ENCODE assay signal across 18 cellular contexts in the genomic region with DNA sequence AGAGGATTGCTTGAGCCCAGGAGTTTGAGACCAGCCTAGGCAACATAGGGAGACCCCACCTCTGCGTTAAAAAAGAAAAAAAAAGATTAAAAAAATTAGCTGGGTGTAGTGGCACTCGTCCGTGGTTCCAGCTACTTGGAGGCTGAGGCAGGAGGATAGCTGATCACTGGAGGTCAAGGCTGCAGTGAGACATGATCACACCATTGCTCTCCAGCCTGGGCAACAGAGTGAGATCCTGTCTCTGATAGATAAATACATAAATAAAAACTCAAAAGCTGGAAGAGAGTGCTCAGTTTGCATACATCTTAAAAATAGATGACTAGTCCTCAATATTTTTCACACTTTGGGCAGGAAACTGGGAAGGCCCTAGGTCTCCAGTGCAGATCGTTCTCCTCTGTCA. TPM values are rescaled to one million over a fixed set of nuclear protein-coding genes. Genes with fewer than 3 reads are reported as not detected.
DNase-seq lines count a peak whose midpoint lies in the region; ATAC-seq, FAIRE-seq and TF ChIP-seq lines count a peak whose summit lies in the region.
"Had no signal": no experiment of that assay in that cellular context is flagged by ENCODE, and none has a peak within 500 bp of the region (broad histone marks: within the 10 kb centered on the region; RNA-seq: fewer than 3 reads in every experiment).

No MANE protein-coding gene starts in this region.

- no peak for DNase-seq in activated CD4-positive, alpha-beta T cell treated with anti-CD3 and anti-CD28 coated beads for 36 hours
- no peak for DNase-seq in activated CD4-positive, alpha-beta T cell treated with anti-CD3 and anti-CD28 coated beads for 4 hours
- no peak for DNase-seq in GM12878 (ENCODE audit: low read depth, low spot score)
- DNase-seq in GF-D8 (lab: John Stamatoyannopoulos, UW): no peak
- DNase-seq in NCI-H2107 (lab: John Stamatoyannopoulos, UW): no peak
- DNase-seq: activated T-cell treated with anti-CD3 and anti-CD28 coated beads for 4 hours, COR-L47, NCI-H187 treated with DMSO at 0.1 percent for 48 hours, NCI-H524 treated with DMSO at 0.1 percent for 48 hours, PC-9, substantia nigra, WERI-Rb-1 had no signal

- no peak for TF ChIP-seq EP300 in GM12878 (IDR thresholded peaks at IDR 0.05; ENCODE audit: borderline replicate concordance in 1 of 2, control insufficient read depth in 1 of 2, low read depth in 2 of 2, low read length in 2 of 2)

- no peak for TF ChIP-seq CTCF in OCI-LY1 (IDR thresholded peaks at IDR 0.05; ENCODE audit: low read length)
- TF ChIP-seq CTCF in GM12878 (IDR thresholded peaks at IDR 0.05 in 2 of 3, conservative IDR thresholded peaks at IDR 0.05 in 1 of 3; ENCODE audit: control insufficient read depth in 2 of 3, extremely low read depth in 1 of 3, insufficient read depth in 1 of 3, low read depth in 3 of 3, low read length in 3 of 3): no peak
- no peak for TF ChIP-seq CTCF in neutrophil (IDR thresholded peaks at IDR 0.05)

- intact Hi-C loops in activated CD4-positive, alpha-beta T cell treated with anti-CD3 and anti-CD28 coated beads for 36 hours (cut with DNase I, micrococcal nuclease): loop anchor here in 1 of 2 experiments (10.0 kb wide), 1 partner anchor 645 kb away; no protein-coding TSS in a partner anchor
- intact Hi-C loops in GM12878 (cut with micrococcal nuclease; ENCODE audit: unreplicated experiment): no loop called here

- H3K9me3 ChIP-seq in OCI-LY1 (ENCODE audit: low read length) (no peaks in the 10 kb centered on the region), GM12878 (replicated peaks; ENCODE audit: control insufficient read depth, insufficient read depth, low read length) (no peaks in the 10 kb centered on the region; the same call in 1 of the 3 replicates), neutrophil (no peaks in the 10 kb centered on the region)

- peaks cover 35% of the 10 kb centered on the region for H3K36me3 Mint-ChIP-seq in activated CD4-positive, alpha-beta T cell treated with anti-CD3 and anti-CD28 coated beads for 36 hours (ENCODE audit: low read depth)

- H3K4me3 ChIP-seq in OCI-LY1 (ENCODE audit: low read depth, low read length, poor library complexity, severe bottlenecking): no peak overlapping the region
- peak overlapping the region; percentile 59 for H3K4me3 ChIP-seq in GM12878
- no peak overlapping the region for H3K4me3 ChIP-seq in neutrophil (ENCODE audit: low read depth in 1 of 2, low read length in 1 of 2)
- H3K4me3 ChIP-seq: hepatocyte, PC-9 had no signal

- peaks cover 70% of the 10 kb centered on the region for H3K36me3 ChIP-seq in OCI-LY1 (ENCODE audit: insufficient read depth, low read length)
- H3K36me3 ChIP-seq in GM12878 (ENCODE audit: control insufficient read depth in 2 of 2, insufficient read depth in 2 of 2, low read length in 1 of 2): peaks cover 0 to 26% of the 10 kb centered on the region in 2 experiments; a peak in 2 of 4 replicates
- H3K36me3 ChIP-seq in neutrophil: peaks cover 5% of the 10 kb centered on the region
- H3K36me3 ChIP-seq: WERI-Rb-1 had no signal

- peaks cover 86% of the 10 kb centered on the region for H3K4me1 Mint-ChIP-seq in activated CD4-positive, alpha-beta T cell treated with anti-CD3 and anti-CD28 coated beads for 36 hours

- POLR2A ChIA-PET in activated CD4-positive, alpha-beta T cell treated with anti-CD3 and anti-CD28 coated beads for 36 hours (lab: Charles Lee): no interaction called here
- POLR2A ChIA-PET in GM12878 (lab: Charles Lee): interaction anchor here (0.7 to 18.7 kb wide), 7 partner anchors 26 to 53 kb away, joined by 3 to 322 read pairs (median 3); no protein-coding TSS in a partner anchor

- 59% methylated on average over 4 of the region's 4 CpGs for WGBS in GM12878 (ENCODE audit: insufficient coverage, insufficient replicate concordance, low lambda C conversion rate, missing lambda C conversion rate)

- TF ChIP-seq POLR2A in GM12878 (IDR thresholded peaks at IDR 0.05; ENCODE audit: low read depth, low read length): no peak

- no peaks in the 10 kb centered on the region for H4K20me1 ChIP-seq in OCI-LY1 (ENCODE audit: insufficient read depth, low read length)
- H4K20me1 ChIP-seq in GM12878 (ENCODE audit: control insufficient read depth, insufficient read depth): no peaks in the 10 kb centered on the region

- CTCF ChIA-PET in activated CD4-positive, alpha-beta T cell treated with anti-CD3 and anti-CD28 coated beads for 36 hours (lab: Charles Lee): interaction anchor here (0.8 to 1.9 kb wide), 5 partner anchors 9 to 87 kb away, joined by 3 to 5 read pairs (median 4); no protein-coding TSS in a partner anchor
- CTCF ChIA-PET in GM12878 (lab: Yijun Ruan, JAX): interaction anchor here (0.6 to 3.1 kb wide), 11 partner anchors 12 to 55 kb away, joined by 3 to 13 read pairs (median 4); a partner anchor contains a TSS

- peaks cover 92% of the 10 kb centered on the region for H3K4me1 ChIP-seq in OCI-LY1 (ENCODE audit: insufficient read depth, low read length, severe bottlenecking)
- peaks cover 73% of the 10 kb centered on the region for H3K4me1 ChIP-seq in GM12878 (ENCODE audit: control insufficient read depth, insufficient read depth, low read length)
- H3K4me1 ChIP-seq in neutrophil (ENCODE audit: control insufficient read depth in 1 of 2, insufficient read depth in 1 of 2, low read depth in 1 of 2, low read length in 1 of 2): peaks cover 63 to 68% of the 10 kb centered on the region in 2 experiments

- peaks cover 100% of the 10 kb centered on the region for H3K79me2 ChIP-seq in OCI-LY1 (ENCODE audit: insufficient read depth, low read length)
- H3K79me2 ChIP-seq in GM12878 (ENCODE audit: control insufficient read depth, insufficient read depth, low read length): peaks cover 99% of the 10 kb centered on the region

- SMC1A ChIA-PET in GM12878 (lab: Charles Lee; ENCODE audit: uncharacterized antibody, unreplicated experiment): interaction anchor here (0.9 to 12.9 kb wide), 13 partner anchors 11 to 123 kb away, joined by 3 to 177 read pairs (median 11); a partner anchor contains a TSS

- no peaks in the 10 kb centered on the region for H3K9me3 Mint-ChIP-seq in activated CD4-positive, alpha-beta T cell treated with anti-CD3 and anti-CD28 coated beads for 36 hours (ENCODE audit: low read depth)

- peak overlapping the region; percentile 22 for H3K4me3 Mint-ChIP-seq in activated CD4-positive, alpha-beta T cell treated with anti-CD3 and anti-CD28 coated beads for 36 hours

- no peak for FAIRE-seq in GM12878 (lab: Jason Lieb, UNC)
- FAIRE-seq: G401.6 had no signal

- peak overlapping the region; percentile 98 for H3K27ac Mint-ChIP-seq in activated CD4-positive, alpha-beta T cell treated with anti-CD3 and anti-CD28 coated beads for 36 hours

- BruUV-seq in GM12878 (replicated peaks; lab: Mats Ljungman, UMichigan): TSS peak; percentile 84

- H3K9ac ChIP-seq in OCI-LY1 (ENCODE audit: low read length) (no peak overlapping the region), GM12878 (ENCODE audit: control insufficient read depth, insufficient read depth, low read length) (peak overlapping the region; percentile 63; the same call in 1 of the 2 replicates)

- in situ Hi-C loops in GM12878 (cut with MboI): no loop called here

- H3K9me2 ChIP-seq in OCI-LY1 (ENCODE audit: low read depth, low read length): no peaks in the 10 kb centered on the region

- peak overlapping the region; percentile 53 for H3K4me2 ChIP-seq in OCI-LY1 (ENCODE audit: low read length)
- H3K4me2 ChIP-seq in GM12878 (ENCODE audit: control insufficient read depth, insufficient read depth): peak overlapping the region; percentile 95
- H3K4me2 ChIP-seq: hepatocyte, PC-9 had no signal

- ATAC-seq in activated CD4-positive, alpha-beta T cell treated with anti-CD3 and anti-CD28 coated beads for 36 hours: no peak
- ATAC-seq in GM12878 (no peak), HG03460 (IDR thresholded peaks at IDR 0.05; ENCODE audit: unreplicated experiment) (no peak)
- ATAC-seq: SK-N-SH treated with all-trans-retinoic acid at 6 μM for 48 hours had no signal

- no peak for TF ChIP-seq RAD21 in GM12878 (IDR thresholded peaks at IDR 0.05; ENCODE audit: insufficient read depth, low read depth, low read length)

- no peak overlapping the region for H2AFZ ChIP-seq in OCI-LY1 (ENCODE audit: low read length)
- no peak overlapping the region for H2AFZ ChIP-seq in GM12878 (ENCODE audit: control insufficient read depth, low read depth, low read length)
- H2AFZ ChIP-seq: hepatocyte, PC-9 had no signal

- H3K27ac ChIP-seq in OCI-LY1 (ENCODE audit: low read depth, low read length, poor library complexity, severe bottlenecking) (peak overlapping the region; percentile 77), GM12878 (ENCODE audit: control insufficient read depth, insufficient read depth) (peak overlapping the region; percentile 96), neutrophil (peak overlapping the region; percentile 82)
- H3K27ac ChIP-seq: hepatocyte, PC-9, WERI-Rb-1 had no signal

- RAD21 ChIA-PET in GM12878 (lab: Charles Lee; ENCODE audit: unreplicated experiment): interaction anchor here (0.6 to 10.7 kb wide), 10 partner anchors 22 to 88 kb away, joined by 3 to 197 read pairs (median 6); a partner anchor contains a TSS

- H3K27me3 Mint-ChIP-seq in activated CD4-positive, alpha-beta T cell treated with anti-CD3 and anti-CD28 coated beads for 36 hours: no peaks in the 10 kb centered on the region

- H3F3A ChIP-seq in OCI-LY1 (ENCODE audit: insufficient read depth, low read length): 0 out of 2 replicates have a peak, but pooled peaks cover 3% of the 10 kb centered on the region

- no peaks in the 10 kb centered on the region for H3K27me3 ChIP-seq in OCI-LY1 (ENCODE audit: insufficient read depth, low read length)
- H3K27me3 ChIP-seq in GM12878 (replicated peaks in 1 of 2; ENCODE audit: control insufficient read depth in 2 of 2, insufficient read depth in 2 of 2, low read length in 1 of 2): no peaks in the 10 kb centered on the region
- H3K27me3 ChIP-seq in neutrophil: no peaks in the 10 kb centered on the region
- H3K27me3 ChIP-seq: hepatocyte had no signal

RNA-seq across cellular contexts. Expression of a gene that starts 54.1 kb away (rescaled TPM):
- 10 to 100 TPM; 45.8 to 45.9 TPM for total RNA-seq in activated CD4-positive, alpha-beta T cell treated with anti-CD3 and anti-CD28 coated beads for 36 hours
- 766 and 777 TPM in 2 replicates for total RNA-seq in GM12878 (2013; cell fraction: nucleolus; rRNA removed)
- total RNA-seq in GM12878 (2014; rRNA removed) (77.0 and 90.4 TPM in 2 replicates), GM12878 (2014; rRNA removed; fragmentation: Illumina TruSeq; extraction: Trizol) (64.0 and 66.4 TPM in 2 replicates), GM12878 (2021) (77.8 and 85.2 TPM in 2 replicates)
- 39.6 TPM for polyA plus RNA-seq in GM12878 (2011; ENCODE audit: low read depth)
- polyA plus RNA-seq in GM12878 (2011; rRNA removed) (90.9 and 101 TPM in 2 replicates), GM12878 (2014; fragmentation: Illumina TruSeq; extraction: Trizol) (74.3 and 94.5 TPM in 2 replicates), GM12878 (2014; fragmentation: Nextera tagmentation; extraction: Ambion mirVana) (1 to 10 TPM; 8.5 to 9.5 TPM), GM12878 (2014; rRNA removed) (47.1 and 47.5 TPM in 2 replicates), GM12878 (2016; fragmentation: Nextera tagmentation; extraction: Ambion mirVana) (10 to 100 TPM; 74.5 TPM)
- polyA plus RNA-seq in GM12878 (2011; cell fraction: cytosol; rRNA removed): 65.6 and 84.8 TPM in 2 replicates
- 169 and 183 TPM in 2 replicates for polyA plus RNA-seq in GM12878 (2011; cell fraction: nucleus; rRNA removed)
- 45.1 and 70.5 TPM in 2 replicates for polyA plus RNA-seq in GM12878 (2012)
- polyA minus RNA-seq in GM12878 (2011; rRNA and poly(A)+ RNA removed): 177 and 187 TPM in 2 replicates
- polyA minus RNA-seq in GM12878 (2011; cell fraction: cytosol; rRNA and poly(A)+ RNA removed): 53.1 and 74.4 TPM in 2 replicates
- 194 and 231 TPM in 2 replicates for polyA minus RNA-seq in GM12878 (2011; cell fraction: nucleus; rRNA and poly(A)+ RNA removed)
